In the genomic region with DNA sequence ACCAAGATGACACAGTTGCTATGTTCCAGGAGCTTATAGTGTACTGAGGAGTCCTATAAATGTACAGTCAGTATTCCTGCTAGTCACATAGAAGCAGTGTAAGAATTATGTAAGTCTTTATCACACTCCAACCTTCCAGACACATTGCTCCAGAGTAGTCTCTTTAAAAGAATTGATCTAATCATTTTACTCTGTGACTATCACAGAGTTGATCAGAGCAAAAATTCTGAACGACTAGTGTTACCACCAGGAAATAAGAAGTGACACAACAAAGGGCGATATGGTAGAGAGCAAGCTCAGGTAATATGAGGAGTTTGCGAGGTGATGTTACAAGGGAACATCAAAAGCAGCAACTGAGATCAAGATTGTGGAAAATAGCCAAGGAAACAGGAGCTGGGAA, we compare ENCODE assay signal across 28 cellular contexts.
"Had no signal": no experiment of that assay in that cellular context is flagged by ENCODE, and none has a peak within 500 bp of the region (broad histone marks: within the 10 kb centered on the region; RNA-seq: fewer than 3 reads in every experiment).

No MANE protein-coding gene starts in this region.

- H3K4me3 ChIP-seq: pancreas, psoas muscle, right lobe of liver, sigmoid colon, stomach, thoracic aorta, thyroid gland, tibial nerve, upper lobe of right lung, uterus had no signal

- H3K27ac ChIP-seq: neutrophil, pancreas, psoas muscle, right lobe of liver, sigmoid colon, stomach, thoracic aorta, thyroid gland, tibial nerve, upper lobe of right lung, uterus had no signal

- DNase-seq: naive thymus-derived CD8-positive, alpha-beta T cell; nephron progenitor cell; nucleus accumbens; pancreas; psoas muscle; right cardiac atrium; right lobe of liver; sigmoid colon; small intestine; stimulated activated CD4-positive, alpha-beta T cell treated with anti-CD3 and anti-CD28 coated beads, Interleukin-15, amount 100 ng/mL, for 24 hours; stimulated activated CD4-positive, alpha-beta T cell treated with anti-CD3 and anti-CD28 coated beads, Interleukin-2, amount 100 ng/mL, for 24 hours; stimulated activated CD4-positive, alpha-beta T cell treated with anti-CD3 and anti-CD28 coated beads, Interleukin-2, amount 100 ng/mL, for 48 hours; stimulated activated CD4-positive, alpha-beta T cell treated with anti-CD3 and anti-CD28 coated beads, Interleukin-4, amount 100 ng/mL, for 24 hours; stimulated activated naive B cell treated with anti-CD40 and anti-IgM and Interleukin-4, amounts not matched to agents 10 μg/mL and 1 μg/mL and 100 μg/mL, for 72 hours; stimulated activated naive CD4-positive, alpha-beta T cell treated with Interleukin-2 at 50 U/mL for 16 hours; stomach; thyroid gland; upper lobe of right lung; uterus had no signal

- H3K27ac Mint-ChIP-seq: naive thymus-derived CD8-positive, alpha-beta T cell; natural killer cell treated with Interleukin-12 subunit alpha and Interleukin-12 subunit beta and Interleukin-15 and Interleukin-18, amount 100 ng/mL, for 72 hours; nephron progenitor cell; progenitor cell of endocrine pancreas; stimulated activated effector memory CD8-positive, alpha-beta T cell treated with anti-CD3 and anti-CD28 coated beads, Interleukin-12 subunit alpha, Interleukin-12 subunit beta, amount 100 ng/mL, for 72 hours; stimulated activated naive B cell treated with anti-CD40 and anti-IgM and Interleukin-4, amounts not matched to agents 10 μg/mL and 1 μg/mL and 100 μg/mL, for 72 hours; stimulated activated naive CD8-positive, alpha-beta T cell treated with anti-CD3 and anti-CD28 coated beads, Interleukin-15, Interleukin-2, amounts not matched to agents 100 ng/mL and 50 ng/mL, for 24 hours; type B pancreatic cell had no signal

- H3K9me3 ChIP-seq: neutrophil, pancreas, psoas muscle, right lobe of liver, sigmoid colon, stomach, thoracic aorta, thyroid gland, tibial nerve, upper lobe of right lung, uterus had no signal

- H3K4me3 Mint-ChIP-seq: naive thymus-derived CD8-positive, alpha-beta T cell; natural killer cell treated with Interleukin-12 subunit alpha and Interleukin-12 subunit beta and Interleukin-15 and Interleukin-18, amount 100 ng/mL, for 72 hours; nephron progenitor cell; neural crest cell; stimulated activated effector memory CD8-positive, alpha-beta T cell treated with anti-CD3 and anti-CD28 coated beads, Interleukin-12 subunit alpha, Interleukin-12 subunit beta, amount 100 ng/mL, for 72 hours; stimulated activated naive B cell treated with anti-CD40 and anti-IgM and Interleukin-4, amounts not matched to agents 10 μg/mL and 1 μg/mL and 100 μg/mL, for 72 hours; stimulated activated naive CD8-positive, alpha-beta T cell treated with anti-CD3 and anti-CD28 coated beads, Interleukin-15, Interleukin-2, amounts not matched to agents 100 ng/mL and 50 ng/mL, for 24 hours; type B pancreatic cell had no signal

- H3K27me3 ChIP-seq: pancreas, right lobe of liver, sigmoid colon, stomach, thyroid gland, tibial nerve, upper lobe of right lung, uterus had no signal

- H3K9me3 Mint-ChIP-seq: naive thymus-derived CD8-positive, alpha-beta T cell; natural killer cell treated with Interleukin-12 subunit alpha and Interleukin-12 subunit beta and Interleukin-15 and Interleukin-18, amount 100 ng/mL, for 72 hours; nephron progenitor cell; neural crest cell; stimulated activated effector memory CD8-positive, alpha-beta T cell treated with anti-CD3 and anti-CD28 coated beads, Interleukin-12 subunit alpha, Interleukin-12 subunit beta, amount 100 ng/mL, for 72 hours; stimulated activated naive CD8-positive, alpha-beta T cell treated with anti-CD3 and anti-CD28 coated beads, Interleukin-15, Interleukin-2, amounts not matched to agents 100 ng/mL and 50 ng/mL, for 24 hours; type B pancreatic cell had no signal

- H3K27me3 Mint-ChIP-seq: progenitor cell of endocrine pancreas, type B pancreatic cell had no signal

- H3K4me1 Mint-ChIP-seq: nephron progenitor cell; neural crest cell; stimulated activated effector memory CD8-positive, alpha-beta T cell treated with anti-CD3 and anti-CD28 coated beads, Interleukin-12 subunit alpha, Interleukin-12 subunit beta, amount 100 ng/mL, for 72 hours had no signal

- H3K36me3 Mint-ChIP-seq: naive thymus-derived CD8-positive, alpha-beta T cell; natural killer cell treated with Interleukin-12 subunit alpha and Interleukin-12 subunit beta and Interleukin-15 and Interleukin-18, amount 100 ng/mL, for 72 hours; stimulated activated effector memory CD8-positive, alpha-beta T cell treated with anti-CD3 and anti-CD28 coated beads, Interleukin-12 subunit alpha, Interleukin-12 subunit beta, amount 100 ng/mL, for 72 hours; stimulated activated naive B cell treated with anti-CD40 and anti-IgM and Interleukin-4, amounts not matched to agents 10 μg/mL and 1 μg/mL and 100 μg/mL, for 72 hours; type B pancreatic cell had no signal

- H3K4me1 ChIP-seq: pancreas, psoas muscle, right lobe of liver, sigmoid colon, thyroid gland, upper lobe of right lung, uterus had no signal

- H3K36me3 ChIP-seq: neutrophil, pancreas, right lobe of liver, sigmoid colon, stomach, thoracic aorta, thyroid gland, tibial nerve, upper lobe of right lung, uterus had no signal
